8 cellular contexts compared by ENCODE assay signal in genomic region chr9:129028192-129028966, GRCh38. TPM values are rescaled to one million over a fixed set of nuclear protein-coding genes. Genes with fewer than 3 reads are reported as not detected.
DNase-seq lines count a peak whose midpoint lies in the region; ATAC-seq and TF ChIP-seq lines count a peak whose summit lies in the region.

Gene SH3GLB2, minus strand, starts transcription at chr9:129028331. Its CDS starts 177 bp downstream, at chr9:129028154.

- no peaks in the 10 kb centered on the region for H3K9me3 ChIP-seq in mammary epithelial cell (replicated peaks; ENCODE audit: insufficient read depth, low read length)

- H3K36me3 ChIP-seq in ACC112 (ENCODE audit: insufficient read depth, low read length), result no peaks in the 10 kb centered on the region
- no peaks in the 10 kb centered on the region for H3K36me3 ChIP-seq in mammary epithelial cell (ENCODE audit: insufficient read depth, low read length)

- in situ Hi-C loops in mammary epithelial cell (cut with MboI; ENCODE audit: low sequenced_read_pairs in 2 of 2), result no loop called here

- intact Hi-C loops in mammary epithelial cell (cut with micrococcal nuclease), result loop anchor here (1.0 to 5.0 kb wide), 3 partner anchors 8 to 606 kb away; partner anchors contain the start of genes CERCAM and MIGA2

- H3K27me3 Mint-ChIP-seq in immature natural killer cell (ENCODE audit: low read depth in 3 of 3), result peaks cover 0 to 1% (median 0%) of the 10 kb centered on the region in 3 donors

- CTCF ChIA-PET in mammary epithelial cell (lab: Charles Lee; ENCODE audit: low non-redundant PET), result interaction anchor here (0.6 to 0.9 kb wide), 7 partner anchors 10 to 884 kb away, joined by 3 to 11 read pairs (median 5); partner anchors contain the start of genes ENDOG and PHYHD1

- H3K79me2 ChIP-seq in ACC112 (ENCODE audit: control insufficient read depth, insufficient read depth, low read length, unreplicated experiment), result peaks cover 10% of the 10 kb centered on the region
- peaks cover 31% of the 10 kb centered on the region for H3K79me2 ChIP-seq in mammary epithelial cell (ENCODE audit: insufficient read depth, low read length)

- H3K9ac ChIP-seq in mammary epithelial cell (ENCODE audit: insufficient read depth, low read length), result peak within 1 kb of the TSS; percentile 35

- H3K27ac Mint-ChIP-seq in immature natural killer cell, result peak within 1 kb of the TSS in 5 of 6 donors; percentile 62 to 92 (median 80)

- H3K4me2 ChIP-seq in mammary epithelial cell (ENCODE audit: insufficient read depth, low read depth, low read length), result peak within 1 kb of the TSS; percentile 100

- DNase-seq in NCI-H2196 (lab: John Stamatoyannopoulos, UW; ENCODE audit: unreplicated experiment), result peak; percentile 84
- peak; percentile 86 for DNase-seq in mammary epithelial cell
- DNase-seq in immature natural killer cell, result peak; percentile 90 to 93 (median 93)
- DNase-seq in smooth muscle cell of the brain vasculature (ENCODE audit: low read depth, low spot score), result peak; percentile 70

- H3K4me3 Mint-ChIP-seq in immature natural killer cell, result peak within 1 kb of the TSS; percentile 79 to 86 (median 83)

- H3K36me3 Mint-ChIP-seq in immature natural killer cell, result no peaks in the 10 kb centered on the region

- peak within 1 kb of the TSS; percentile 85 for H2AFZ ChIP-seq in ACC112 (ENCODE audit: low read length, unreplicated experiment)
- peak within 1 kb of the TSS; percentile 85 for H2AFZ ChIP-seq in mammary epithelial cell (ENCODE audit: low read depth, low read length)

- 6% methylated on average over 8 of the region's 60 CpGs for WGBS in mammary epithelial cell (ENCODE audit: low coverage, missing lambda C conversion rate)

- TF ChIP-seq CTCF in WI38 (IDR thresholded peaks at IDR 0.05; ENCODE audit: low read depth, low read length) (peak; percentile 75), mammary epithelial cell (conservative IDR thresholded peaks at IDR 0.05 in 1 of 2, IDR thresholded peaks at IDR 0.05 in 1 of 2; ENCODE audit: extremely low read depth in 1 of 2, insufficient read depth in 1 of 2, low read depth in 1 of 2, low read length in 2 of 2) (peak; percentile 71 to 86)

- dilution Hi-C loops in mammary epithelial cell (cut with HindIII; ENCODE audit: low sequenced_read_pairs), result no loop called here

- peaks cover 11 to 15% of the 10 kb centered on the region in 2 donors for H3K4me1 Mint-ChIP-seq in immature natural killer cell

- H3K27ac ChIP-seq in ACC112 (ENCODE audit: low read depth, low read length), result no peak within 1 kb of the TSS
- peak within 1 kb of the TSS; percentile 37 for H3K27ac ChIP-seq in mammary epithelial cell (ENCODE audit: insufficient read depth, low read depth, low read length)

- H3K27me3 ChIP-seq in ACC112 (ENCODE audit: insufficient read depth, low read length) (no peaks in the 10 kb centered on the region), mammary epithelial cell (ENCODE audit: insufficient read depth, low read length) (no peaks in the 10 kb centered on the region)

- H4K20me1 ChIP-seq in mammary epithelial cell (ENCODE audit: insufficient read depth, low read length), result no peaks in the 10 kb centered on the region

- peak within 1 kb of the TSS; percentile 95 for H3K4me3 ChIP-seq in ACC112 (ENCODE audit: low read depth, low read length)
- H3K4me3 ChIP-seq in WI38 (ENCODE audit: low read depth, low read length), result peak within 1 kb of the TSS; percentile 79
- H3K4me3 ChIP-seq in mammary epithelial cell (replicated peaks in 1 of 3; ENCODE audit: insufficient read depth in 1 of 3, low read depth in 2 of 3, low read length in 3 of 3), result peak within 1 kb of the TSS; percentile 43 to 86 (median 79)

- H3K4me1 ChIP-seq in ACC112 (ENCODE audit: control insufficient read depth, insufficient read depth, low read length, unreplicated experiment), result peaks cover 16% of the 10 kb centered on the region
- peaks cover 27% of the 10 kb centered on the region for H3K4me1 ChIP-seq in mammary epithelial cell (ENCODE audit: insufficient read depth, low read length)

- BruUV-seq in mammary epithelial cell (replicated peaks; lab: Mats Ljungman, UMichigan), result no TSS peak

- no peaks in the 10 kb centered on the region for H3K9me3 Mint-ChIP-seq in immature natural killer cell

- ATAC-seq in GM18858 (IDR thresholded peaks at IDR 0.05; ENCODE audit: unreplicated experiment) (peak; percentile 56), HG03103 (IDR thresholded peaks at IDR 0.05; ENCODE audit: low read depth, unreplicated experiment) (peak; percentile 73)

RNA-seq across cellular contexts. Expression of gene SH3GLB2, which starts in this region (rescaled TPM):
- total RNA-seq in mammary epithelial cell, result 10 to 100 TPM; 48.0 to 54.5 TPM
- 43.3 TPM for polyA plus RNA-seq in mammary epithelial cell
- 31.9 TPM for polyA minus RNA-seq in mammary epithelial cell
- 10 to 100 TPM; 20.4 to 42.2 (median 24.1) TPM for polyA plus RNA-seq in immature natural killer cell
